In the genomic region with DNA sequence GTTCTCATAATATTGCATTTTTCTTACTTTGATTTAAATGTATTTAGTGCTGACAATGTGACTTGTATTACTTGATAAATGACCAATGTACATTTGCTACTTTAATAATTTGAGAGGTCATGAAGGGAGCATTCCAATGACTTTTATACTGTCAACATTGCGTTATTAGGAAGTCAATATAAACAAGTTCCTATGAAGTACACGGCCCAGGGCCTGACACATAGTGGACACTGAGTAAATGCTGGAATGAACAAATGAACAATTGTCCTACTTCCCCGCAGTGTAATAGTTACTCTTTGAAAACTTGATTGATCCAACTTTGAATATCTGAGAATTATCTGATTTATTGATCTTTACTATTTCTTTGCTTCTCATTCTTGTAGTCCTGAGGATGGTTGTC, we compare ENCODE assay signal across 1 cellular context.
TF ChIP-seq lines count a peak whose summit lies in the region.

No MANE protein-coding gene starts in this region.

TF ChIP-seq in SK-N-SH treated with all-trans-retinoic acid at 6 μM for 48 hours, 23 proteins besides CTCF, POLR2A, EP300 and RAD21 (continued from another document):
- TF ChIP-seq, protein P1, sequence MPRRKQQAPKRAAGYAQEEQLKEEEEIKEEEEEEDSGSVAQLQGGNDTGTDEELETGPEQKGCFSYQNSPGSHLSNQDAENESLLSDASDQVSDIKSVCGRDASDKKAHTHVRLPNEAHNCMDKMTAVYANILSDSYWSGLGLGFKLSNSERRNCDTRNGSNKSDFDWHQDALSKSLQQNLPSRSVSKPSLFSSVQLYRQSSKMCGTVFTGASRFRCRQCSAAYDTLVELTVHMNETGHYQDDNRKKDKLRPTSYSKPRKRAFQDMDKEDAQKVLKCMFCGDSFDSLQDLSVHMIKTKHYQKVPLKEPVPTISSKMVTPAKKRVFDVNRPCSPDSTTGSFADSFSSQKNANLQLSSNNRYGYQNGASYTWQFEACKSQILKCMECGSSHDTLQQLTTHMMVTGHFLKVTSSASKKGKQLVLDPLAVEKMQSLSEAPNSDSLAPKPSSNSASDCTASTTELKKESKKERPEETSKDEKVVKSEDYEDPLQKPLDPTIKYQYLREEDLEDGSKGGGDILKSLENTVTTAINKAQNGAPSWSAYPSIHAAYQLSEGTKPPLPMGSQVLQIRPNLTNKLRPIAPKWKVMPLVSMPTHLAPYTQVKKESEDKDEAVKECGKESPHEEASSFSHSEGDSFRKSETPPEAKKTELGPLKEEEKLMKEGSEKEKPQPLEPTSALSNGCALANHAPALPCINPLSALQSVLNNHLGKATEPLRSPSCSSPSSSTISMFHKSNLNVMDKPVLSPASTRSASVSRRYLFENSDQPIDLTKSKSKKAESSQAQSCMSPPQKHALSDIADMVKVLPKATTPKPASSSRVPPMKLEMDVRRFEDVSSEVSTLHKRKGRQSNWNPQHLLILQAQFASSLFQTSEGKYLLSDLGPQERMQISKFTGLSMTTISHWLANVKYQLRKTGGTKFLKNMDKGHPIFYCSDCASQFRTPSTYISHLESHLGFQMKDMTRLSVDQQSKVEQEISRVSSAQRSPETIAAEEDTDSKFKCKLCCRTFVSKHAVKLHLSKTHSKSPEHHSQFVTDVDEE (CRISPR knock-in tag; IDR thresholded peaks at IDR 0.05) = no peak
- no peak for TF ChIP-seq RARB (CRISPR knock-in tag; IDR thresholded peaks at IDR 0.05)
